18 cellular contexts compared by ENCODE assay signal in the genomic region with DNA sequence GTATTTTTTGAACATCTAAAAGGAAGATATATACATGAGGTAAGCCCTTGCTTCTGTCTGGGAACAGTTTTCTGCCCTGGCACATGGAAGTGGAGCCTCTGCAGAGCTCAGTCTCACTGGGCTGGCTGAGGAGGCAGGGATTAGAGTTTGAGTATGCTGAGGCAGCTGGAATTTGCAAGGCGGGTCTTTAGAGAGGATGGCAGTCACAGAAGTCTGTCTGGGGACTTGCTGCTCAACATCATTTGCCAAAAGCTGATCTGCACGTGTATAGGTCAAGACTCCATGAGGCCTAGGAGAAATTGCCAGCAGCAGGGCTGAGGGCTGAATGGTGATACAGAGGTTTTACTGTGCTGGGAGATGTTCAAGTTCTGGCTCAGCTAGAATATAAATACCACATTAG.
A peak's percentile ranks its signal among the peaks of the same experiment; 100 is the strongest.
DNase-seq lines count a peak whose midpoint lies in the region; TF ChIP-seq lines count a peak whose summit lies in the region.
"Had no signal": no experiment of that assay in that cellular context is flagged by ENCODE, and none has a peak within 500 bp of the region (broad histone marks: within the 10 kb centered on the region; RNA-seq: fewer than 3 reads in every experiment).

No MANE protein-coding gene starts in this region.

- peak overlapping the region; percentile 85 for H3K27ac Mint-ChIP-seq in neural progenitor cell
- H3K27ac Mint-ChIP-seq: CD8-positive, alpha-beta memory T cell had no signal

- no peak overlapping the region for H3K4me2 ChIP-seq in neural progenitor cell
- H3K4me2 ChIP-seq: KMS-11 had no signal

- no peak for TF ChIP-seq POLR2A in testis (IDR thresholded peaks at IDR 0.05)

- no peak overlapping the region for H2AFZ ChIP-seq in neural progenitor cell (replicated peaks)

- WGBS in testis, 2 donors: 56 to 67% methylated on average over 2 of the region's 2 CpGs

- H3K9me3 Mint-ChIP-seq in neural progenitor cell: peaks cover 7% of the 10 kb centered on the region

- DNase-seq in NCI-H524 (lab: John Stamatoyannopoulos, UW): peak; percentile 36 to 73
- peak; percentile 50 for DNase-seq in ecto neural progenitor cell (ENCODE audit: low spot score)
- DNase-seq in neural progenitor cell (ENCODE audit: low spot score): peak; percentile 58
- DNase-seq in testis: peak; percentile 23
- DNase-seq in SIG-M5 treated with dmso at 0.1 percent for 504 hours (lab: John Stamatoyannopoulos, UW; ENCODE audit: unreplicated experiment): no peak
- DNase-seq in left ventricle myocardium inferior: no peak
- DNase-seq in NCI-H146 (lab: John Stamatoyannopoulos, UW): no peak
- DNase-seq: ACHN; C1 segment of cervical spinal cord; CD8-positive, alpha-beta memory T cell; DND-41; NCI-H1417 treated with DMSO at 0.1 percent for 48 hours; NCI-H1930; NCI-H226; NCI-H526 treated with DMSO at 0.1 percent for 48 hours; SW 1271 had no signal

- TF ChIP-seq CTCF in neural progenitor cell (IDR thresholded peaks at IDR 0.05) (no peak), testis (IDR thresholded peaks at IDR 0.05) (no peak), left ventricle myocardium inferior (IDR thresholded peaks at IDR 0.05; ENCODE audit: borderline replicate concordance) (no peak)

- intact Hi-C loops in testis (cut with DNase I; ENCODE audit: low total_unique reads) (no loop called here), left ventricle myocardium inferior (cut with micrococcal nuclease) (no loop called here)

- peaks cover 4% of the 10 kb centered on the region for H3K27me3 Mint-ChIP-seq in neural progenitor cell (ENCODE audit: insufficient read depth, low read depth)

- H3K4me1 Mint-ChIP-seq in neural progenitor cell: peaks cover 35% of the 10 kb centered on the region
- H3K4me1 Mint-ChIP-seq: CD8-positive, alpha-beta memory T cell had no signal

- no peaks in the 10 kb centered on the region for H4K20me1 ChIP-seq in neural progenitor cell (ENCODE audit: low read depth)

- H3K9me3 ChIP-seq in neural progenitor cell (ENCODE audit: low read depth) (no peaks in the 10 kb centered on the region), testis (no peaks in the 10 kb centered on the region), left ventricle myocardium inferior (replicated peaks) (no peaks in the 10 kb centered on the region)
- H3K9me3 ChIP-seq: HAP-1 had no signal

- peaks cover 55% of the 10 kb centered on the region for H3F3A ChIP-seq in neural progenitor cell (ENCODE audit: low read depth)

- H3K36me3 ChIP-seq in neural progenitor cell: no peaks in the 10 kb centered on the region
- no peaks in the 10 kb centered on the region for H3K36me3 ChIP-seq in testis (ENCODE audit: low read depth, missing control alignments)
- no peaks in the 10 kb centered on the region for H3K36me3 ChIP-seq in left ventricle myocardium inferior
- H3K36me3 ChIP-seq: HAP-1 had no signal

- H3K4me3 ChIP-seq in neural progenitor cell (no peak overlapping the region), testis (no peak overlapping the region), left ventricle myocardium inferior (no peak overlapping the region)
- H3K4me3 ChIP-seq: HAP-1 had no signal

- H3K36me3 Mint-ChIP-seq in neural progenitor cell: peaks cover 6% of the 10 kb centered on the region
- H3K36me3 Mint-ChIP-seq: CD8-positive, alpha-beta memory T cell had no signal

- peaks cover 58% of the 10 kb centered on the region for H3K79me2 ChIP-seq in neural progenitor cell (ENCODE audit: low read depth)

- H3K27me3 ChIP-seq in neural progenitor cell (no peaks in the 10 kb centered on the region), testis (no peaks in the 10 kb centered on the region), left ventricle myocardium inferior (ENCODE audit: low read depth) (no peaks in the 10 kb centered on the region)

- H3K27ac ChIP-seq in neural progenitor cell: peak overlapping the region; percentile 86
- H3K27ac ChIP-seq in testis: no peak overlapping the region
- no peak overlapping the region for H3K27ac ChIP-seq in left ventricle myocardium inferior (replicated peaks)
- H3K27ac ChIP-seq: KMS-11 had no signal

- peaks cover 66% of the 10 kb centered on the region for H3K4me1 ChIP-seq in neural progenitor cell
- no peaks in the 10 kb centered on the region for H3K4me1 ChIP-seq in testis
- H3K4me1 ChIP-seq in left ventricle myocardium inferior: peaks cover 10% of the 10 kb centered on the region

- H3K9ac ChIP-seq in neural progenitor cell: no peak overlapping the region
- H3K9ac ChIP-seq: KMS-11 had no signal

- no peak overlapping the region for H3K4me3 Mint-ChIP-seq in neural progenitor cell
- H3K4me3 Mint-ChIP-seq: CD8-positive, alpha-beta memory T cell had no signal

Comparison
In these comparisons a context has a peak if more than half of its experiments do, and no peak if none do; other contexts are left out.
1. DNase-seq: peak in NCI-H524 (2 of 2), ecto neural progenitor cell (single experiment), neural progenitor cell (single experiment) and testis (single experiment); none in SIG-M5 treated with dmso at 0.1 percent for 504 hours (single experiment), left ventricle myocardium inferior (single experiment) and NCI-H146 (single experiment).